ENCODE assay signal across 1 cellular context in the genomic region with DNA sequence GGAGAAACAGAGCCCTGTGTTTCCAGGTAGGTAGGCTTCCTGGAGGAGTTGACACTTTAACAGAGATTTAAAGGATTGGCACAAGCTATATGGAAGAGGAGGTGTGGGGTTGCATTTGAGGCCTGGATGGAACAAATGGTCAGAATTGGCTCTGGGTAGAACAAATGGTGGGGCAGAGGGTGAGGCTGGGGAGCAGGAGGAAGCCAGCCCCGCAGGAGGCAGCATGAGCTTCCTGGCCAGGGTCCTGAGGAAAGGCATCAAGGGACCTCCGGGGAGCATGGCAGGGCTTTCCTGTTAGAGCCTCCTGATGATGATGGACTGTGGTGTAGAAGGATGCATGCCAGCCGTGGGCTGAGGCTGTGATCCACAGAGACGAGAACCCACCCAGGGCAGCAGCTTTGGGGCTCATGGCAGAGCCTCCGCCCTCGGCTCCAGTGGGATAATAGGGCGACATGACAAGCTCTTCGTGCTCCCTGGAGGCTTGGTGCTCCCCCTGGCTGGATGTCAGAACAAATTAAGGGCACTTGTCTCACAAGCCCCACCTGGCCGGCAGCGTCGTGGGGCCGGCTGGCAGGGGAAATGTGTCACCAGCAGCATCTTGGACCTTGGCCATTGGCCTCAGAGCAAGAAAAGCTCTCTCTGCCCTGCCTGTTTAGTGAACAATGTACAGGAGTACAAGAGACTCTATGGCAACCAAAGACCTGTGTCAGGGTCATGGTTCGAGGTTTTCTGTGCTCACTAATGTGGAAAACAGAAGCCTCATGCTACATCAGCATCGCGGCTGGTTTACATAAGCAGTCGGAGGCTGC.
TF ChIP-seq lines count a peak whose summit lies in the region.

No MANE protein-coding gene starts in this region.

TF ChIP-seq in HepG2, 621 proteins besides CTCF, POLR2A, EP300 and RAD21 (continued from another document and continues in another):
- peak; percentile 18; the same call in 1 of the 2 replicates for TF ChIP-seq RARA (CRISPR knock-in tag; IDR thresholded peaks at IDR 0.05)
- peak; percentile 13 for TF ChIP-seq XRCC5 (optimal IDR thresholded peaks at IDR 0.05; ENCODE audit: low read length)
- peak; percentile 63 for TF ChIP-seq HNF4G (IDR thresholded peaks at IDR 0.05; ENCODE audit: borderline replicate concordance, low read depth, low read length)
- no peak for TF ChIP-seq HNF4G (CRISPR knock-in tag; IDR thresholded peaks at IDR 0.05; ENCODE audit: borderline replicate concordance, low read depth)
- TF ChIP-seq, protein P1, sequence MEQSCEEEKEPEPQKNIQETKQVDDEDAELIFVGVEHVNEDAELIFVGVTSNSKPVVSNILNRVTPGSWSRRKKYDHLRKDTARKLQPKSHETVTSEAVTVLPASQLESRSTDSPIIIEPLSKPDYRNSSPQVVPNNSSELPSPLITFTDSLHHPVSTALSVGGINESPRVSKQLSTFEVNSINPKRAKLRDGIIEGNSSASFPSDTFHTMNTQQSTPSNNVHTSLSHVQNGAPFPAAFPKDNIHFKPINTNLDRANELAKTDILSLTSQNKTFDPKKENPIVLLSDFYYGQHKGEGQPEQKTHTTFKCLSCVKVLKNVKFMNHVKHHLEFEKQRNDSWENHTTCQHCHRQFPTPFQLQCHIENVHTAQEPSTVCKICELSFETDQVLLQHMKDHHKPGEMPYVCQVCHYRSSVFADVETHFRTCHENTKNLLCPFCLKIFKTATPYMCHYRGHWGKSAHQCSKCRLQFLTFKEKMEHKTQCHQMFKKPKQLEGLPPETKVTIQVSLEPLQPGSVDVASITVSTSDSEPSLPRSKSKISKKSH (CRISPR knock-in tag; IDR thresholded peaks at IDR 0.05; ENCODE audit: borderline replicate concordance) = no peak
- no peak for TF ChIP-seq FOXK2 (IDR thresholded peaks at IDR 0.05)
- no peak for TF ChIP-seq ZNF510 (CRISPR knock-in tag; IDR thresholded peaks at IDR 0.05; ENCODE audit: low read depth)
- TF ChIP-seq, protein P2, sequence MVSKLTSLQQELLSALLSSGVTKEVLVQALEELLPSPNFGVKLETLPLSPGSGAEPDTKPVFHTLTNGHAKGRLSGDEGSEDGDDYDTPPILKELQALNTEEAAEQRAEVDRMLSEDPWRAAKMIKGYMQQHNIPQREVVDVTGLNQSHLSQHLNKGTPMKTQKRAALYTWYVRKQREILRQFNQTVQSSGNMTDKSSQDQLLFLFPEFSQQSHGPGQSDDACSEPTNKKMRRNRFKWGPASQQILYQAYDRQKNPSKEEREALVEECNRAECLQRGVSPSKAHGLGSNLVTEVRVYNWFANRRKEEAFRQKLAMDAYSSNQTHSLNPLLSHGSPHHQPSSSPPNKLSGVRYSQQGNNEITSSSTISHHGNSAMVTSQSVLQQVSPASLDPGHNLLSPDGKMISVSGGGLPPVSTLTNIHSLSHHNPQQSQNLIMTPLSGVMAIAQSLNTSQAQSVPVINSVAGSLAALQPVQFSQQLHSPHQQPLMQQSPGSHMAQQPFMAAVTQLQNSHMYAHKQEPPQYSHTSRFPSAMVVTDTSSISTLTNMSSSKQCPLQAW (CRISPR knock-in tag; IDR thresholded peaks at IDR 0.05) = 0 out of 2 replicates have a peak, but pooled peaks have one; percentile 39
- TF ChIP-seq SMAD3 (CRISPR knock-in tag; IDR thresholded peaks at IDR 0.05) = no peak
- TF ChIP-seq BORCS8-MEF2B (CRISPR knock-in tag; IDR thresholded peaks at IDR 0.05) = no peak
- no peak for TF ChIP-seq ZNF678 (CRISPR knock-in tag; IDR thresholded peaks at IDR 0.05)
- TF ChIP-seq, protein P3, sequence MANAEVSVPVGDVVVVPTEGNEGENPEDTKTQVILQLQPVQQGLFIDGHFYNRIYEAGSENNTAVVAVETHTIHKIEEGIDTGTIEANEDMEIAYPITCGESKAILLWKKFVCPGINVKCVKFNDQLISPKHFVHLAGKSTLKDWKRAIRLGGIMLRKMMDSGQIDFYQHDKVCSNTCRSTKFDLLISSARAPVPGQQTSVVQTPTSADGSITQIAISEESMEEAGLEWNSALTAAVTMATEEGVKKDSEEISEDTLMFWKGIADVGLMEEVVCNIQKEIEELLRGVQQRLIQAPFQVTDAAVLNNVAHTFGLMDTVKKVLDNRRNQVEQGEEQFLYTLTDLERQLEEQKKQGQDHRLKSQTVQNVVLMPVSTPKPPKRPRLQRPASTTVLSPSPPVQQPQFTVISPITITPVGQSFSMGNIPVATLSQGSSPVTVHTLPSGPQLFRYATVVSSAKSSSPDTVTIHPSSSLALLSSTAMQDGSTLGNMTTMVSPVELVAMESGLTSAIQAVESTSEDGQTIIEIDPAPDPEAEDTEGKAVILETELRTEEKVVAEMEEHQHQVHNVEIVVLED (CRISPR knock-in tag; IDR thresholded peaks at IDR 0.05; ENCODE audit: borderline replicate concordance) = 0 out of 2 replicates have a peak, but pooled peaks have one; percentile 15
- TF ChIP-seq, protein P4, sequence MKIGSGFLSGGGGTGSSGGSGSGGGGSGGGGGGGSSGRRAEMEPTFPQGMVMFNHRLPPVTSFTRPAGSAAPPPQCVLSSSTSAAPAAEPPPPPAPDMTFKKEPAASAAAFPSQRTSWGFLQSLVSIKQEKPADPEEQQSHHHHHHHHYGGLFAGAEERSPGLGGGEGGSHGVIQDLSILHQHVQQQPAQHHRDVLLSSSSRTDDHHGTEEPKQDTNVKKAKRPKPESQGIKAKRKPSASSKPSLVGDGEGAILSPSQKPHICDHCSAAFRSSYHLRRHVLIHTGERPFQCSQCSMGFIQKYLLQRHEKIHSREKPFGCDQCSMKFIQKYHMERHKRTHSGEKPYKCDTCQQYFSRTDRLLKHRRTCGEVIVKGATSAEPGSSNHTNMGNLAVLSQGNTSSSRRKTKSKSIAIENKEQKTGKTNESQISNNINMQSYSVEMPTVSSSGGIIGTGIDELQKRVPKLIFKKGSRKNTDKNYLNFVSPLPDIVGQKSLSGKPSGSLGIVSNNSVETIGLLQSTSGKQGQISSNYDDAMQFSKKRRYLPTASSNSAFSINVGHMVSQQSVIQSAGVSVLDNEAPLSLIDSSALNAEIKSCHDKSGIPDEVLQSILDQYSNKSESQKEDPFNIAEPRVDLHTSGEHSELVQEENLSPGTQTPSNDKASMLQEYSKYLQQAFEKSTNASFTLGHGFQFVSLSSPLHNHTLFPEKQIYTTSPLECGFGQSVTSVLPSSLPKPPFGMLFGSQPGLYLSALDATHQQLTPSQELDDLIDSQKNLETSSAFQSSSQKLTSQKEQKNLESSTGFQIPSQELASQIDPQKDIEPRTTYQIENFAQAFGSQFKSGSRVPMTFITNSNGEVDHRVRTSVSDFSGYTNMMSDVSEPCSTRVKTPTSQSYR (CRISPR knock-in tag; IDR thresholded peaks at IDR 0.05; ENCODE audit: borderline replicate concordance) = no peak
- no peak for TF ChIP-seq KLF12 (CRISPR knock-in tag; IDR thresholded peaks at IDR 0.05; ENCODE audit: borderline replicate concordance)
- no peak for TF ChIP-seq ZNF446 (CRISPR knock-in tag; IDR thresholded peaks at IDR 0.05)
- no peak for TF ChIP-seq ZNF232 (CRISPR knock-in tag; IDR thresholded peaks at IDR 0.05; ENCODE audit: borderline replicate concordance)
- TF ChIP-seq SALL1 (CRISPR knock-in tag; IDR thresholded peaks at IDR 0.05) = peak; percentile 48
- TF ChIP-seq, protein P5, sequence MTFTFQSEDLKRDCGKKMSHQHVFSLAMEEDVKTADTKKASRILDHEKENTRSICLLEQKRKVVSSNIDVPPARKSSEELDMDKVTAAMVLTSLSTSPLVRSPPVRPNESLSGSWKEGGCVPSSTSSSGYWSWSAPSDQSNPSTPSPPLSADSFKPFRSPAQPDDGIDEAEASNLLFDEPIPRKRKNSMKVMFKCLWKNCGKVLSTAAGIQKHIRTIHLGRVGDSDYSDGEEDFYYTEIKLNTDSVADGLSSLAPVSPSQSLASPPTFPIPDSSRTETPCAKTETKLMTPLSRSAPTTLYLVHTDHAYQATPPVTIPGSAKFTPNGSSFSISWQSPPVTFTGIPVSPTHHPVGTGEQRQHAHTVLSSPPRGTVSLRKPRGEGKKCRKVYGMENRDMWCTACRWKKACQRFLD (CRISPR knock-in tag; IDR thresholded peaks at IDR 0.05; ENCODE audit: borderline replicate concordance) = no peak
- TF ChIP-seq SIX4 (CRISPR knock-in tag; IDR thresholded peaks at IDR 0.05) = no peak
- TF ChIP-seq ZFP1 (CRISPR knock-in tag; IDR thresholded peaks at IDR 0.05) = no peak
- no peak for TF ChIP-seq ZFYVE20 (CRISPR knock-in tag; IDR thresholded peaks at IDR 0.05; ENCODE audit: borderline replicate concordance, low read depth)
- TF ChIP-seq PITX1 (CRISPR knock-in tag; IDR thresholded peaks at IDR 0.05) = 0 out of 2 replicates have a peak, but pooled peaks have one; percentile 30
- TF ChIP-seq FOXA3 (CRISPR knock-in tag; IDR thresholded peaks at IDR 0.05) = peak; percentile 21; the same call in 1 of the 2 replicates
- TF ChIP-seq HMG20A (CRISPR knock-in tag; IDR thresholded peaks at IDR 0.05; ENCODE audit: borderline replicate concordance) = peak; percentile 17; the same call in 1 of the 2 replicates
- TF ChIP-seq NRL (CRISPR knock-in tag; IDR thresholded peaks at IDR 0.05; ENCODE audit: borderline replicate concordance) = no peak
- no peak for TF ChIP-seq ZNF782 (CRISPR knock-in tag; IDR thresholded peaks at IDR 0.05; ENCODE audit: borderline replicate concordance)
- TF ChIP-seq, protein P6, sequence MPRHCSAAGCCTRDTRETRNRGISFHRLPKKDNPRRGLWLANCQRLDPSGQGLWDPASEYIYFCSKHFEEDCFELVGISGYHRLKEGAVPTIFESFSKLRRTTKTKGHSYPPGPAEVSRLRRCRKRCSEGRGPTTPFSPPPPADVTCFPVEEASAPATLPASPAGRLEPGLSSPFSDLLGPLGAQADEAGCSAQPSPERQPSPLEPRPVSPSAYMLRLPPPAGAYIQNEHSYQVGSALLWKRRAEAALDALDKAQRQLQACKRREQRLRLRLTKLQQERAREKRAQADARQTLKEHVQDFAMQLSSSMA (CRISPR knock-in tag; IDR thresholded peaks at IDR 0.05) = peak; percentile 22; the same call in 1 of the 2 replicates
- TF ChIP-seq, protein P7, sequence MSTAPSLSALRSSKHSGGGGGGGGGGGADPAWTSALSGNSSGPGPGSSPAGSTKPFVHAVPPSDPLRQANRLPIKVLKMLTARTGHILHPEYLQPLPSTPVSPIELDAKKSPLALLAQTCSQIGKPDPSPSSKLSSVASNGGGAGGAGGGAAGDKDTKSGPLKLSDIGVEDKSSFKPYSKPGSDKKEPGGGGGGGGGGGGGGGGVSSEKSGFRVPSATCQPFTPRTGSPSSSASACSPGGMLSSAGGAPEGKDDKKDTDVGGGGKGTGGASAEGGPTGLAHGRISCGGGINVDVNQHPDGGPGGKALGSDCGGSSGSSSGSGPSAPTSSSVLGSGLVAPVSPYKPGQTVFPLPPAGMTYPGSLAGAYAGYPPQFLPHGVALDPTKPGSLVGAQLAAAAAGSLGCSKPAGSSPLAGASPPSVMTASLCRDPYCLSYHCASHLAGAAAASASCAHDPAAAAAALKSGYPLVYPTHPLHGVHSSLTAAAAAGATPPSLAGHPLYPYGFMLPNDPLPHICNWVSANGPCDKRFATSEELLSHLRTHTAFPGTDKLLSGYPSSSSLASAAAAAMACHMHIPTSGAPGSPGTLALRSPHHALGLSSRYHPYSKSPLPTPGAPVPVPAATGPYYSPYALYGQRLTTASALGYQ (CRISPR knock-in tag; IDR thresholded peaks at IDR 0.05) = no peak
- TF ChIP-seq, protein P8, sequence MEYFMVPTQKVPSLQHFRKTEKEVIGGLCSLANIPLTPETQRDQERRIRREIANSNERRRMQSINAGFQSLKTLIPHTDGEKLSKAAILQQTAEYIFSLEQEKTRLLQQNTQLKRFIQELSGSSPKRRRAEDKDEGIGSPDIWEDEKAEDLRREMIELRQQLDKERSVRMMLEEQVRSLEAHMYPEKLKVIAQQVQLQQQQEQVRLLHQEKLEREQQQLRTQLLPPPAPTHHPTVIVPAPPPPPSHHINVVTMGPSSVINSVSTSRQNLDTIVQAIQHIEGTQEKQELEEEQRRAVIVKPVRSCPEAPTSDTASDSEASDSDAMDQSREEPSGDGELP (IDR thresholded peaks at IDR 0.05; ENCODE audit: borderline replicate concordance, low read depth) = no peak
- TF ChIP-seq RORA (CRISPR knock-in tag; IDR thresholded peaks at IDR 0.05) = no peak
- no peak for TF ChIP-seq SNRNP70 (IDR thresholded peaks at IDR 0.05; ENCODE audit: low read depth, low read length)
- TF ChIP-seq FOSL2 (CRISPR knock-in tag; IDR thresholded peaks at IDR 0.05) = 0 out of 2 replicates have a peak, but pooled peaks have one; percentile 24
- TF ChIP-seq REPIN1 (CRISPR knock-in tag; IDR thresholded peaks at IDR 0.05; ENCODE audit: borderline replicate concordance, low read depth) = peak; percentile 47; the same call in 1 of the 2 replicates
- no peak for TF ChIP-seq TARDBP (CRISPR knock-in tag; IDR thresholded peaks at IDR 0.05)
- no peak for TF ChIP-seq ZMYM4 (CRISPR knock-in tag; IDR thresholded peaks at IDR 0.05)
- TF ChIP-seq, protein P9, sequence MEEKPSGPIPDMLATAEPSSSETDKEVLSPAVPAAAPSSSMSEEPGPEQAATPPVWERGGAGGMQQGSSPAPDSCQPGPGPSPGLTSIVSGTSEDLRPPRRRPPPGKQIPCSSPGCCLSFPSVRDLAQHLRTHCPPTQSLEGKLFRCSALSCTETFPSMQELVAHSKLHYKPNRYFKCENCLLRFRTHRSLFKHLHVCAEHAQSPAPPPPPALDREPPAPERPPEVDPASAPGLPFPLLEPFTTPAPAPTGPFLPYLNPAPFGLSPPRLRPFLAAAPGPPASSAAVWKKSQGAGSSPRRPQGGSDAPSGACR (CRISPR knock-in tag; IDR thresholded peaks at IDR 0.05) = no peak
- no peak for TF ChIP-seq ATRX (CRISPR knock-in tag; IDR thresholded peaks at IDR 0.05; ENCODE audit: borderline replicate concordance)
- no peak for TF ChIP-seq ZNF264 (CRISPR knock-in tag; IDR thresholded peaks at IDR 0.05)
- no peak for TF ChIP-seq RFX1 (IDR thresholded peaks at IDR 0.05)
- 0 out of 2 replicates have a peak, but pooled peaks have one; percentile 25 for TF ChIP-seq FOXO1 (CRISPR knock-in tag; IDR thresholded peaks at IDR 0.05)
- TF ChIP-seq XBP1 (CRISPR knock-in tag; IDR thresholded peaks at IDR 0.05) = no peak
- TF ChIP-seq MATR3 (CRISPR knock-in tag; IDR thresholded peaks at IDR 0.05) = no peak
- TF ChIP-seq ZNF878 (CRISPR knock-in tag; IDR thresholded peaks at IDR 0.05) = no peak
- TF ChIP-seq ZSCAN25 (CRISPR knock-in tag; IDR thresholded peaks at IDR 0.05) = peak; percentile 18; the same call in 1 of the 2 replicates
- TF ChIP-seq BCL6 (CRISPR knock-in tag; IDR thresholded peaks at IDR 0.05) = 0 out of 2 replicates have a peak, but pooled peaks have one; percentile 28
- no peak for TF ChIP-seq NR2F2 (IDR thresholded peaks at IDR 0.05; ENCODE audit: borderline replicate concordance, low read depth)
- TF ChIP-seq, protein P10, sequence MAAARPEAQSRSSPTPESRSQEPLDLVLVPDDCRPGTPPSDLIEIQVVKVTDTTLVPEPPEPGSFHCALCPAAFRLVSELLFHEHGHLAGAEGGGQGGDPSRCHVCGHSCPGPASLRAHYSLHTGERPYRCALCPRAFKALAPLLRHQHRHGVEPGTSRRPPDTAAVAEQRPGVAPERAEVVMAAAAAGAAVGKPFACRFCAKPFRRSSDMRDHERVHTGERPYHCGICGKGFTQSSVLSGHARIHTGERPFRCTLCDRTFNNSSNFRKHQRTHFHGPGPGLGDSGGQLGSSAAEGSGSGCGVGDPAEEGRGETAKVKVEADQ (CRISPR knock-in tag; IDR thresholded peaks at IDR 0.05; ENCODE audit: borderline replicate concordance) = no peak
- TF ChIP-seq PHF21A (CRISPR knock-in tag; IDR thresholded peaks at IDR 0.05) = peak; percentile 43; the same call in 1 of the 2 replicates
- TF ChIP-seq GATAD2A (CRISPR knock-in tag; IDR thresholded peaks at IDR 0.05) = no peak; the same call in 1 of the 2 replicates
- no peak for TF ChIP-seq KLF9 (CRISPR knock-in tag; IDR thresholded peaks at IDR 0.05; ENCODE audit: low read depth)
- no peak for TF ChIP-seq ZNF496 (CRISPR knock-in tag; IDR thresholded peaks at IDR 0.05; ENCODE audit: insufficient replicate concordance)
- 0 out of 2 replicates have a peak, but pooled peaks have one; percentile 31 for TF ChIP-seq ZMYM2 (CRISPR knock-in tag; IDR thresholded peaks at IDR 0.05)
